Comparison of ENCODE assay signal across 24 cellular contexts in the genomic region with DNA sequence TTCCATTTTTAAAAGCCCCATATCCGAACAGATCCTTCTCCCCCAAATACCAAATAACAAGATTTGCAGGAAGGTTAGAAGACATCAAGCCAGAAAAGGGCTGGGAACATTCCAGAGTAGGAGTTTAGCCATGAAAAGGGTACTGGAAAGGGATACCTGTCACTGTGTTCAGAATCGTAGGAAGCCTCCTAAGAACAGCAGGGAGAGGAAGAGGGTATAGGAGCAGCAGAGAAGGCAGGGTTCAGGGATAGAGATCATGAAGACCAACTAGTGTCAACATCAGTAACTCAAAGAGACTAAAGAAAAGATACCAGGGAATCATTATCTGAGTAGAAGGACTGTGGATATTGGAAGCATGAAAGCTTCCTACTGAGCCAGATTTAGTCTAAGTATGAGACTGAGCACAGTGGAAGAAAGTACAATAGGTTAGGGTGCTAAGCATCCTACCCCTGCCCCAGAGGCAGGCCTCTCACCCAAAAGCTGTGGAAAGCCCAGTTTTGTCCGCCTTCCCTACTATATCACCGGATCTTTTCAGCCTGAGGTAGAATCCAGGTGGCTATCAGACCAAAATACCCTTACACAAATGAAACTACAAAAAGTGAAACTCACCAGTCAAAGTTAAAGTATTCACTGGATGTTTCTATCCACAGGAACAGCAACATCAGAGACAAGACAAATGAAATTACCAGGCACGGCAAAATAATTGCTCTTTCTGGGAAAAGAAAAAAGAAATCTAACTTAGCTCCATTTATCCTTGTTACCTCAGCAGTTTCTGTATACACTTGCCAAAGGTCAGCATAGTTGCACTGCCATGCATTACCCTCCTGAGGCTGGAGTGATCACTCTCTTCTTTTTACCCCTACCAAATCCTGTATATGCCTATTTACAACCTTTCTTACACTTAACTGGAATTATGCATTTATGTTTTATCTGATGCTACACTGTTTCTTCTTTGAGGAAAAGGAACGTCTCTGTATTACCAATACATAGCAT. TPM values are rescaled to one million over a fixed set of nuclear protein-coding genes. Genes with fewer than 3 reads are reported as not detected.
DNase-seq lines count a peak whose midpoint lies in the region; ATAC-seq, FAIRE-seq and TF ChIP-seq lines count a peak whose summit lies in the region.
"Had no signal": no experiment of that assay in that cellular context is flagged by ENCODE, and none has a peak within 500 bp of the region (broad histone marks: within the 10 kb centered on the region; RNA-seq: fewer than 3 reads in every experiment).

No MANE protein-coding gene starts in this region.

- H3K4me2 ChIP-seq in mammary epithelial cell (ENCODE audit: insufficient read depth, low read depth, low read length) (no peak overlapping the region), H1 (ENCODE audit: insufficient read depth in 1 of 2, low read depth in 2 of 2, low read length in 2 of 2) (no peak overlapping the region), osteoblast (ENCODE audit: insufficient read depth, low read length) (no peak overlapping the region)
- H3K4me2 ChIP-seq: A549 had no signal

- POLR2A ChIA-PET in H1 (lab: Charles Lee; ENCODE audit: partially characterized antibody): no interaction called here

- no peak for FAIRE-seq in H1 (lab: Jason Lieb, UNC)
- FAIRE-seq: A549, GM12892, GM18507, HTR-8/SVneo had no signal

- H4K8ac ChIP-seq in H1 (ENCODE audit: extremely low read depth, insufficient read depth, low read length): no peak overlapping the region

- no peak overlapping the region for H2BK5ac ChIP-seq in H1 (ENCODE audit: low read depth, low read length)

- DNase-seq in mammary epithelial cell: no peak
- no peak for DNase-seq in breast epithelium (ENCODE audit: low spot score in 2 of 2)
- DNase-seq in H1 (ENCODE audit: low read depth in 1 of 2, low spot score in 2 of 2): no peak
- no peak for DNase-seq in left lobe of liver (ENCODE audit: low spot score)
- DNase-seq in osteoblast (ENCODE audit: insufficient read length, low spot score, missing footprints): no peak
- no peak for DNase-seq in esophagus squamous epithelium (lab: John Stamatoyannopoulos, UW)
- DNase-seq in transverse colon: no peak
- DNase-seq: AML-193; Caco-2; CD4-positive, alpha-beta T cell; DMS153; DMS79; GDM1; GOT3; H9 had no signal

- in situ Hi-C loops in mammary epithelial cell (cut with MboI; ENCODE audit: low sequenced_read_pairs in 2 of 2): no loop called here
- in situ Hi-C loops in transverse colon (cut with MboI; ENCODE audit: low pct_ligation_motif_present in 1 of 4, low pct_unique_long_range_greater_than_20kb in 1 of 4, low sequenced_read_pairs in 3 of 4): no loop called here

- peak overlapping the region; percentile 68 for H2AFZ ChIP-seq in mammary epithelial cell (ENCODE audit: low read depth, low read length)
- H2AFZ ChIP-seq in H1 (ENCODE audit: low read length): peak overlapping the region; percentile 6; the same call in 1 of the 2 replicates
- peak overlapping the region; percentile 40 for H2AFZ ChIP-seq in osteoblast (ENCODE audit: low read length)

- TF ChIP-seq RAD21 in H1 (IDR thresholded peaks at IDR 0.05 in 1 of 2, conservative IDR thresholded peaks at IDR 0.05 in 1 of 2; ENCODE audit: low read depth in 2 of 2, low read length in 2 of 2): no peak

- H4K20me1 ChIP-seq in mammary epithelial cell (ENCODE audit: insufficient read depth, low read length): no peaks in the 10 kb centered on the region
- no peaks in the 10 kb centered on the region for H4K20me1 ChIP-seq in H1 (replicated peaks in 1 of 2; ENCODE audit: control insufficient read depth in 1 of 2, insufficient read depth in 2 of 2, low read length in 2 of 2)
- H4K20me1 ChIP-seq in osteoblast (ENCODE audit: insufficient read depth, low read length): no peaks in the 10 kb centered on the region

- H4K91ac ChIP-seq in H1 (replicated peaks; ENCODE audit: insufficient read length, low read length): no peak overlapping the region

- CTCF ChIA-PET in mammary epithelial cell (lab: Charles Lee; ENCODE audit: low non-redundant PET) (no interaction called here), H1 (lab: Charles Lee; ENCODE audit: partially characterized antibody) (interaction anchor here (0.6 to 2.1 kb wide), 4 partner anchors 35 to 90 kb away, joined by 3 to 7 read pairs (median 3); no protein-coding TSS in a partner anchor)

- H3K9ac ChIP-seq in mammary epithelial cell (ENCODE audit: insufficient read depth, low read length): no peak overlapping the region
- H3K9ac ChIP-seq in H1 (replicated peaks in 1 of 4; ENCODE audit: extremely low read depth in 1 of 4, low read depth in 3 of 4, low read length in 3 of 4): no peak overlapping the region

- H3K56ac ChIP-seq in H1 (replicated peaks; ENCODE audit: insufficient read length, low read depth, low read length): no peak overlapping the region

- peaks cover 12% of the 10 kb centered on the region for H3K4me1 ChIP-seq in mammary epithelial cell (ENCODE audit: insufficient read depth, low read length)
- H3K4me1 ChIP-seq in breast epithelium: no peaks in the 10 kb centered on the region
- H3K4me1 ChIP-seq in H1 (replicated peaks in 1 of 4; ENCODE audit: control insufficient read depth in 3 of 4, insufficient read depth in 4 of 4, low read length in 3 of 4): no peaks in the 10 kb centered on the region
- peaks cover 21% of the 10 kb centered on the region for H3K4me1 ChIP-seq in osteoblast (ENCODE audit: insufficient read depth, low read length)
- no peaks in the 10 kb centered on the region for H3K4me1 ChIP-seq in esophagus squamous epithelium
- no peaks in the 10 kb centered on the region for H3K4me1 ChIP-seq in transverse colon
- H3K4me1 ChIP-seq: Caco-2 had no signal

- intact Hi-C loops in mammary epithelial cell (cut with micrococcal nuclease) (no loop called here), breast epithelium (cut with DNase I; ENCODE audit: low total_unique reads) (no loop called here), esophagus squamous epithelium (cut with DNase I) (no loop called here), transverse colon (cut with DNase I; ENCODE audit: low total_unique reads) (no loop called here)

- no peak overlapping the region for H2BK120ac ChIP-seq in H1 (replicated peaks; ENCODE audit: low read depth, low read length)

- H3K14ac ChIP-seq in H1 (ENCODE audit: insufficient read length): no peak overlapping the region

- H3K9me3 ChIP-seq in mammary epithelial cell (replicated peaks; ENCODE audit: insufficient read depth, low read length) (no peaks in the 10 kb centered on the region), breast epithelium (no peaks in the 10 kb centered on the region), H1 (ENCODE audit: insufficient read depth in 2 of 2, low read depth in 1 of 2, low read length in 1 of 2) (no peaks in the 10 kb centered on the region), osteoblast (ENCODE audit: low read depth, low read length) (no peaks in the 10 kb centered on the region), esophagus squamous epithelium (no peaks in the 10 kb centered on the region), transverse colon (peaks cover 0 to 8% of the 10 kb centered on the region in 2 donors)
- H3K9me3 ChIP-seq: A549, Caco-2 had no signal

- H4K5ac ChIP-seq in H1 (ENCODE audit: insufficient read length, low read depth, low read length): no peak overlapping the region

- no TSS peak for BruUV-seq in mammary epithelial cell (replicated peaks; lab: Mats Ljungman, UMichigan)

- 79% methylated on average over 6 of the region's 6 CpGs for WGBS in mammary epithelial cell (ENCODE audit: low coverage, missing lambda C conversion rate)
- 88% methylated on average over 6 of the region's 6 CpGs; no CpG with 5 or more reads in 1 of the 2 experiments for WGBS in H1 (ENCODE audit: extremely low coverage in 1 of 2, insufficient coverage in 1 of 2, insufficient read length in 1 of 2, insufficient replicate concordance in 2 of 2, low coverage in 1 of 2, low lambda C conversion rate in 2 of 2, missing lambda C conversion rate in 1 of 2), 2 experiments
- WGBS in esophagus squamous epithelium, 2 donors: 79% methylated on average over 6 of the region's 6 CpGs
- 77 to 81% methylated on average over 4 to 6 of the region's 6 CpGs for WGBS in transverse colon (ENCODE audit: low coverage in 1 of 2), 2 donors

- TF ChIP-seq EP300 in H1 (IDR thresholded peaks at IDR 0.05; ENCODE audit: borderline replicate concordance in 1 of 2, low read depth in 2 of 2, low read length in 2 of 2) (no peak), transverse colon (IDR thresholded peaks at IDR 0.05; ENCODE audit: low read depth) (no peak)

- H2BK12ac ChIP-seq in H1 (ENCODE audit: low read depth, low read length): no peak overlapping the region

- H3K18ac ChIP-seq in H1 (ENCODE audit: extremely low read depth, low read length): no peak overlapping the region

- no peak overlapping the region for H2BK20ac ChIP-seq in H1 (ENCODE audit: low read length)

- TF ChIP-seq POLR2A in breast epithelium (IDR thresholded peaks at IDR 0.05) (no peak), H1 (IDR thresholded peaks at IDR 0.05; ENCODE audit: control extremely low read depth in 1 of 2, low read depth in 2 of 2, low read length in 2 of 2) (no peak), esophagus squamous epithelium (IDR thresholded peaks at IDR 0.05) (no peak), transverse colon (IDR thresholded peaks at IDR 0.05) (no peak)

- dilution Hi-C loops in mammary epithelial cell (cut with HindIII; ENCODE audit: low sequenced_read_pairs): no loop called here

- H3K27ac ChIP-seq in mammary epithelial cell (ENCODE audit: insufficient read depth, low read depth, low read length): no peak overlapping the region
- no peak overlapping the region for H3K27ac ChIP-seq in breast epithelium
- H3K27ac ChIP-seq in H1 (ENCODE audit: low read depth, low read length): no peak overlapping the region
- no peak overlapping the region for H3K27ac ChIP-seq in osteoblast (ENCODE audit: low read depth, low read length)
- no peak overlapping the region for H3K27ac ChIP-seq in esophagus squamous epithelium
- no peak overlapping the region for H3K27ac ChIP-seq in transverse colon
- H3K27ac ChIP-seq: 22Rv1, A549, C4-2B had no signal

- H3K23me2 ChIP-seq in H1 (ENCODE audit: low read depth, low read length): no peaks in the 10 kb centered on the region; the same call in 1 of the 2 replicates

- no peak for TF ChIP-seq CTCF in mammary epithelial cell (conservative IDR thresholded peaks at IDR 0.05 in 1 of 2, IDR thresholded peaks at IDR 0.05 in 1 of 2; ENCODE audit: extremely low read depth in 1 of 2, insufficient read depth in 1 of 2, low read depth in 1 of 2, low read length in 2 of 2)
- TF ChIP-seq CTCF in breast epithelium (IDR thresholded peaks at IDR 0.05): no peak
- no peak for TF ChIP-seq CTCF in H1 (IDR thresholded peaks at IDR 0.05; ENCODE audit: control extremely low read depth in 1 of 3, insufficient read depth in 1 of 3, low read depth in 1 of 3, low read length in 3 of 3)
- TF ChIP-seq CTCF in osteoblast (IDR thresholded peaks at IDR 0.05; ENCODE audit: extremely low read depth, low read depth, low read length): no peak
- TF ChIP-seq CTCF in esophagus squamous epithelium (IDR thresholded peaks at IDR 0.05): no peak
- no peak for TF ChIP-seq CTCF in transverse colon (IDR thresholded peaks at IDR 0.05)

- H2BK15ac ChIP-seq in H1 (ENCODE audit: low read length): no peak overlapping the region

- H3K27me3 ChIP-seq in mammary epithelial cell (ENCODE audit: insufficient read depth, low read length) (no peaks in the 10 kb centered on the region), breast epithelium (no peaks in the 10 kb centered on the region), H1 (replicated peaks in 1 of 4; ENCODE audit: control insufficient read depth in 3 of 4, extremely low read depth in 1 of 4, insufficient read depth in 3 of 4, low read length in 3 of 4) (no peaks in the 10 kb centered on the region), osteoblast (ENCODE audit: insufficient read depth, low read length) (no peaks in the 10 kb centered on the region), esophagus squamous epithelium (peaks cover 0 to 14% (median 0%) of the 10 kb centered on the region in 4 donors), transverse colon (no peaks in the 10 kb centered on the region)

- no peak overlapping the region for H3K4ac ChIP-seq in H1 (replicated peaks; ENCODE audit: insufficient read length, low read depth, low read length)

- no peaks in the 10 kb centered on the region for H3K79me1 ChIP-seq in H1 (ENCODE audit: low read depth, low read length)

- no peak overlapping the region for H3K23ac ChIP-seq in H1 (ENCODE audit: insufficient read length)

- ATAC-seq in left lobe of liver (peak; percentile 84), HG03469 (IDR thresholded peaks at IDR 0.05; ENCODE audit: unreplicated experiment) (no peak)

- H3K79me2 ChIP-seq in mammary epithelial cell (ENCODE audit: insufficient read depth, low read length): no peaks in the 10 kb centered on the region
- no peaks in the 10 kb centered on the region for H3K79me2 ChIP-seq in H1 (ENCODE audit: control insufficient read depth in 1 of 2, insufficient read depth in 2 of 2, low read length in 2 of 2)
- H3K79me2 ChIP-seq in osteoblast (ENCODE audit: insufficient read depth, low read length): no peaks in the 10 kb centered on the region

- H2AK5ac ChIP-seq in H1 (ENCODE audit: low read depth, low read length): no peak overlapping the region

- H3K36me3 ChIP-seq in mammary epithelial cell (ENCODE audit: insufficient read depth, low read length): no peaks in the 10 kb centered on the region
- H3K36me3 ChIP-seq in breast epithelium: no peaks in the 10 kb centered on the region
- no peaks in the 10 kb centered on the region for H3K36me3 ChIP-seq in H1 (ENCODE audit: control insufficient read depth in 2 of 4, insufficient read depth in 4 of 4, low read length in 3 of 4)
- no peaks in the 10 kb centered on the region for H3K36me3 ChIP-seq in osteoblast (ENCODE audit: insufficient read depth, low read length)
- H3K36me3 ChIP-seq in esophagus squamous epithelium: no peaks in the 10 kb centered on the region
- H3K36me3 ChIP-seq in transverse colon: no peaks in the 10 kb centered on the region

- no peak overlapping the region for H3K4me3 ChIP-seq in mammary epithelial cell (replicated peaks in 1 of 3; ENCODE audit: insufficient read depth in 1 of 3, low read depth in 2 of 3, low read length in 3 of 3)
- H3K4me3 ChIP-seq in breast epithelium: no peak overlapping the region
- H3K4me3 ChIP-seq in H1 (ENCODE audit: extremely low read depth in 1 of 4, insufficient read depth in 2 of 4, low read depth in 3 of 4, low read length in 4 of 4): no peak overlapping the region
- H3K4me3 ChIP-seq in osteoblast (ENCODE audit: insufficient read depth, low read length): no peak overlapping the region
- H3K4me3 ChIP-seq in esophagus squamous epithelium: no peak overlapping the region
- H3K4me3 ChIP-seq in transverse colon: no peak overlapping the region
- H3K4me3 ChIP-seq: A549 had no signal

RNA-seq across cellular contexts. Expression of gene GDPD4, which starts 16.7 kb away (rescaled TPM):
- total RNA-seq in mammary epithelial cell: not detected
- polyA plus RNA-seq in mammary epithelial cell: not detected
- not detected for polyA minus RNA-seq in mammary epithelial cell
- not detected for total RNA-seq in breast epithelium
- not detected in 2 replicates for total RNA-seq in H1 (2021; fragmentation: NEBNext Ultra II Directional; extraction: Animal tissue kit (Norgen Biotek cat#: 25700))
- polyA plus RNA-seq in H1 (2011; rRNA removed): not detected in 2 replicates
- not detected for polyA plus RNA-seq in H1 (2011; cell fraction: cytosol; rRNA removed)
- polyA plus RNA-seq in H1 (2011; cell fraction: nucleus; rRNA removed): not detected
- 0.35 to 0.41 TPM in 2 of 4 replicates, not detected in the others for polyA plus RNA-seq in H1 (2012, experiment 1 of 2)
- not detected for polyA plus RNA-seq in H1 (2012, experiment 2 of 2)
- 0.08 TPM for polyA plus RNA-seq in H1 (2013, experiment 1 of 2)
- 0.22 TPM for polyA plus RNA-seq in H1 (2013, experiment 2 of 2)
- 0.35 TPM in 1 of 2 replicates, not detected in the other for polyA minus RNA-seq in H1 (2011; rRNA and poly(A)+ RNA removed)
- not detected for polyA minus RNA-seq in H1 (2011; cell fraction: cytosol; rRNA and poly(A)+ RNA removed)
- not detected for polyA minus RNA-seq in H1 (2011; cell fraction: nucleus; rRNA and poly(A)+ RNA removed)
- total RNA-seq in left lobe of liver: 10.2 TPM
- total RNA-seq in osteoblast: not detected in 2 replicates
- total RNA-seq in esophagus squamous epithelium: not detected
- total RNA-seq in transverse colon: not detected
- total RNA-seq: Caco-2; CD4-positive, alpha-beta T cell; Daoy; H9 had no signal
- polyA plus RNA-seq: A549, BJ had no signal

Comparison
In these comparisons a context has a peak if more than half of its experiments do, and no peak if none do; other contexts are left out.
1. H2AFZ ChIP-seq: peak in every context shown above with its lines; median percentile 68 in mammary epithelial cell; 40 in osteoblast; 6 in H1.
2. RNA of gene GDPD4, which starts 16.7 kb away (total RNA-seq): 10.2 TPM in left lobe of liver (single experiment); not detected in mammary epithelial cell, not detected in breast epithelium, not detected in H1, not detected in osteoblast, not detected in esophagus squamous epithelium and not detected in transverse colon; every median in the first group is over 10 times any median in the second.